In the genomic region with DNA sequence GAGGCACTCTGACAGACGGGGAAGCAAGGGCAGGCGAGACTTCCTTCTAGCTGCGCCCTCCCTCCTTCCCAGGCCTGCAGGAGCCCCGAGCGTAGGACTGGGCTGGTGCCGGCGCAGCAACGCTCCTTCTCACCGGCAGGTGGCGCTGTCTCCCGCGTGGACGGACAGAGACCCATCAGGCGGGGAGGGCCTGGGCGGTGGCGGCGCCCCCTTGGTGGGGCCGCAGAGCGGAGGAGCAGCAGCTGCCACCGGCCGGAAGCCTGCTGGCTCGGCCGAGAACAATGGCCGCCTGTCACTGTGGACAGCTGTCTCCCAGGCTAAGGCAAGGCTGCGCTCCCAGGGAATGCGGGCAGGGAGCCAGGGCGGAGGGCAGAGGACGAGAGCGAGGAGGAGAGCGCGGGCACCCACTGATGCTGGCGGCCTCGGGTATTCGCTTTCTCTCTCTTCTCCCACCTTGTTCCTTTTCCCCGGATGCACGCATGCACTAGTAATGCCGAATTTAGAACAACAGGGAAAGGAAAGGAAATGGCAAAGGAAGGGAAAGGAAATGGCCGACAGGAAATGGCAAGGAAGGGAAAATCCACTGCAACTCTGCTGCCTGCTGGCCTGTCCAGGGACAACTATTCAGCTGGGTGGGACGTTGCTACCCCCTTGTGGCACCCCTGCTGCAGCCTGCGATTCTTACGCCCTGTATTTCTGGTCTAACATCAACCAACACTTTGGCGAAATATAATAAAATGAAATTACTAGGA, we compare ENCODE assay signal across 8 cellular contexts. TPM values are rescaled to one million over a fixed set of nuclear protein-coding genes. Genes with fewer than 3 reads are reported as not detected.
DNase-seq lines count a peak whose midpoint lies in the region; ATAC-seq and TF ChIP-seq lines count a peak whose summit lies in the region.

No MANE protein-coding gene starts in this region.

- no peaks in the 10 kb centered on the region for H3K9me3 Mint-ChIP-seq in T-helper 2 cell treated with Interferon-gamma antibody and Interleukin-4, amounts not matched to agents 5 μg/mL and 100 μg/mL, for 36 hours

- H3K9ac ChIP-seq in rectal smooth muscle tissue (ENCODE audit: low read length), result peak overlapping the region; percentile 50

- H3K27me3 Mint-ChIP-seq in T-helper 2 cell treated with Interferon-gamma antibody and Interleukin-4, amounts not matched to agents 5 μg/mL and 100 μg/mL, for 36 hours (ENCODE audit: low read depth), result no peaks in the 10 kb centered on the region

- peaks cover 13 to 37% of the 10 kb centered on the region in 2 donors for H3K4me1 ChIP-seq in ascending aorta
- H3K4me1 ChIP-seq in rectal smooth muscle tissue (ENCODE audit: control insufficient read depth, insufficient read depth, low read length), result peaks cover 31% of the 10 kb centered on the region
- H3K4me1 ChIP-seq in vagina, result peaks cover 75% of the 10 kb centered on the region

- peaks cover 2 to 5% of the 10 kb centered on the region in 2 donors for H3K36me3 ChIP-seq in ascending aorta
- H3K36me3 ChIP-seq in rectal smooth muscle tissue (ENCODE audit: control insufficient read depth, insufficient read depth, low read length), result peaks cover 3% of the 10 kb centered on the region
- H3K36me3 ChIP-seq in vagina, result peaks cover 0 to 3% of the 10 kb centered on the region in 2 donors

- H3K27ac ChIP-seq in ascending aorta, result peak overlapping the region; percentile 94 to 99
- peak overlapping the region; percentile 94 for H3K27ac ChIP-seq in rectal smooth muscle tissue (ENCODE audit: low read depth, low read length)
- H3K27ac ChIP-seq in vagina, result peak overlapping the region; percentile 88

- H3K27ac Mint-ChIP-seq in T-helper 2 cell treated with Interferon-gamma antibody and Interleukin-4, amounts not matched to agents 5 μg/mL and 100 μg/mL, for 36 hours, result peak overlapping the region; percentile 63

- H3K9me3 ChIP-seq in ascending aorta (no peaks in the 10 kb centered on the region), vagina (no peaks in the 10 kb centered on the region)

- TF ChIP-seq CTCF in GM12864 (IDR thresholded peaks at IDR 0.05; ENCODE audit: low read depth, low read length, missing control alignments) (peak; percentile 99), ascending aorta (IDR thresholded peaks at IDR 0.05) (peak; percentile 97 to 99 (median 99)), vagina (IDR thresholded peaks at IDR 0.05) (peak; percentile 95 to 100 (median 98))

- H3K4me3 ChIP-seq in GM12864 (ENCODE audit: low read depth, low read length), result peak overlapping the region; percentile 56
- H3K4me3 ChIP-seq in ascending aorta, result peak overlapping the region; percentile 54 to 76
- H3K4me3 ChIP-seq in rectal smooth muscle tissue (ENCODE audit: low read length), result peak overlapping the region; percentile 83
- peak overlapping the region; percentile 50 to 66 for H3K4me3 ChIP-seq in vagina

- intact Hi-C loops in ascending aorta (cut with DNase I) (loop anchor here (1.0 to 10.0 kb wide), 5 partner anchors 15 to 225 kb away; partner anchors contain the start of genes PPM1F and YPEL1), vagina (cut with DNase I) (loop anchor here (2.0 to 5.0 kb wide), 2 partner anchors 15 to 226 kb away; partner anchors contain the start of gene PPM1F)

- H3K36me3 Mint-ChIP-seq in T-helper 2 cell treated with Interferon-gamma antibody and Interleukin-4, amounts not matched to agents 5 μg/mL and 100 μg/mL, for 36 hours (ENCODE audit: low read depth), result no peaks in the 10 kb centered on the region

- H3K4me3 Mint-ChIP-seq in T-helper 2 cell treated with Interferon-gamma antibody and Interleukin-4, amounts not matched to agents 5 μg/mL and 100 μg/mL, for 36 hours, result peak overlapping the region; percentile 76

- DNase-seq in GM12864 (ENCODE audit: low read depth), result peak; percentile 45
- peak; percentile 76 for DNase-seq in NCI-H1694 (lab: John Stamatoyannopoulos, UW)
- peak; percentile 88 for DNase-seq in T-helper 2 cell treated with Interferon-gamma antibody and Interleukin-4, amounts not matched to agents 5 μg/mL and 100 μg/mL, for 36 hours (ENCODE audit: low spot score)
- DNase-seq in ascending aorta (ENCODE audit: low spot score in 2 of 2), result peak; percentile 68 to 96
- peak; percentile 87 for DNase-seq in hepatic stellate cell (ENCODE audit: low spot score)
- DNase-seq in vagina (ENCODE audit: extremely low spot score in 2 of 2), result peak in 1 of 2 donors; percentile 96

- H3K4me1 Mint-ChIP-seq in T-helper 2 cell treated with Interferon-gamma antibody and Interleukin-4, amounts not matched to agents 5 μg/mL and 100 μg/mL, for 36 hours (ENCODE audit: low read depth), result peaks cover 21% of the 10 kb centered on the region

- TF ChIP-seq POLR2A in vagina (IDR thresholded peaks at IDR 0.05), result no peak

- H3K27me3 ChIP-seq in ascending aorta, result no peaks in the 10 kb centered on the region
- no peaks in the 10 kb centered on the region for H3K27me3 ChIP-seq in rectal smooth muscle tissue (ENCODE audit: control insufficient read depth, insufficient read depth, low read length)
- H3K27me3 ChIP-seq in vagina, result no peaks in the 10 kb centered on the region

- ATAC-seq in HG02870 (IDR thresholded peaks at IDR 0.05; ENCODE audit: unreplicated experiment), result peak; percentile 84

RNA-seq across cellular contexts. Expression of gene PPM1F, which starts 14.4 kb away (rescaled TPM):
- total RNA-seq in ascending aorta (76.0 TPM), vagina (35.6 TPM)

RNA-seq across cellular contexts. Expression of gene TOP3B, which starts 44.3 kb away (rescaled TPM):
- total RNA-seq in ascending aorta, result 26.4 TPM
- total RNA-seq in vagina, result 42.7 TPM
